In genomic region chr22:26428515-26429457, GRCh38 we compare ENCODE assay signal across 8 cellular contexts. TPM values are rescaled to one million over a fixed set of nuclear protein-coding genes. Genes with fewer than 3 reads are reported as not detected.
A peak's percentile ranks its signal among the peaks of the same experiment; 100 is the strongest.
DNase-seq lines count a peak whose midpoint lies in the region; ATAC-seq and TF ChIP-seq lines count a peak whose summit lies in the region.

TSS of gene ASPHD2 (plus strand) at chr22:26429260. CDS start at chr22:26433616, 4,356 bp downstream.

- no peak for TF ChIP-seq CTCF in parathyroid adenoma (IDR thresholded peaks at IDR 0.05)
- peak in 1 of 6 experiments; percentile 19 for TF ChIP-seq CTCF in thyroid gland (IDR thresholded peaks at IDR 0.05)

- no peaks in the 10 kb centered on the region for H3K4me1 ChIP-seq in GM23248 (ENCODE audit: insufficient read depth)
- H3K4me1 ChIP-seq in parathyroid adenoma, result no peaks in the 10 kb centered on the region
- peaks cover 0 to 9% of the 10 kb centered on the region in 2 donors for H3K4me1 ChIP-seq in thyroid gland

- no peaks in the 10 kb centered on the region for H3K9me3 Mint-ChIP-seq in activated naive CD4-positive, alpha-beta T cell treated with anti-CD3 and anti-CD28 coated beads, Interleukin-2, amount 10 ng/mL, durations not matched to agents 7 days and 5 days

- H3K4me2 ChIP-seq in GM23248 (ENCODE audit: unreplicated experiment) (peak within 1 kb of the TSS; percentile 92), parathyroid adenoma (ENCODE audit: low read length) (peak within 1 kb of the TSS; percentile 85)

- in situ Hi-C loops in G401 (cut with HindIII; ENCODE audit: low sequenced_read_pairs) (no loop called here), GM23248 (cut with MboI) (no loop called here)

- H3K9me2 ChIP-seq in GM23248 (ENCODE audit: insufficient read depth), result no peaks in the 10 kb centered on the region

- H2AFZ ChIP-seq in GM23248 (peak within 1 kb of the TSS; percentile 99), parathyroid adenoma (peak within 1 kb of the TSS; percentile 81)

- H3K4me3 Mint-ChIP-seq in activated naive CD4-positive, alpha-beta T cell treated with anti-CD3 and anti-CD28 coated beads, Interleukin-2, amount 10 ng/mL, durations not matched to agents 7 days and 5 days, result peak within 1 kb of the TSS; percentile 85

- H3K36me3 ChIP-seq in GM23248 (ENCODE audit: low read depth) (no peaks in the 10 kb centered on the region), parathyroid adenoma (ENCODE audit: control insufficient read depth, insufficient read depth, low read length) (no peaks in the 10 kb centered on the region), thyroid gland (no peaks in the 10 kb centered on the region)

- H3K27ac ChIP-seq in GM23248, result peak within 1 kb of the TSS; percentile 49
- peak within 1 kb of the TSS; percentile 20 for H3K27ac ChIP-seq in parathyroid adenoma
- peak within 1 kb of the TSS in 2 of 3 donors; percentile 25 to 30 for H3K27ac ChIP-seq in thyroid gland

- H3K9me3 ChIP-seq in GM23248 (ENCODE audit: low read depth), result no peaks in the 10 kb centered on the region
- no peaks in the 10 kb centered on the region for H3K9me3 ChIP-seq in parathyroid adenoma (ENCODE audit: control insufficient read depth, low read length)
- H3K9me3 ChIP-seq in thyroid gland, result no peaks in the 10 kb centered on the region

- no peaks in the 10 kb centered on the region for H4K20me1 ChIP-seq in GM23248 (ENCODE audit: insufficient read depth)

- DNase-seq in G401 (ENCODE audit: low spot score), result peak; percentile 77
- DNase-seq in GM23248, result peak; percentile 80
- peak; percentile 43 to 66 for DNase-seq in Kasumi-1 (lab: John Stamatoyannopoulos, UW)
- DNase-seq in activated naive CD4-positive, alpha-beta T cell treated with anti-CD3 and anti-CD28 coated beads, Interleukin-2, amount 10 ng/mL, durations not matched to agents 7 days and 5 days, result peak; percentile 84
- peak; percentile 27 to 91 (median 74) for DNase-seq in head of caudate nucleus
- peak; percentile 64 to 69 for DNase-seq in thyroid gland

- peak within 1 kb of the TSS; percentile 98 for H3K4me3 ChIP-seq in GM23248
- H3K4me3 ChIP-seq in parathyroid adenoma (ENCODE audit: low read depth, low read length), result peak within 1 kb of the TSS; percentile 67
- H3K4me3 ChIP-seq in thyroid gland (replicated peaks in 1 of 3), result peak within 1 kb of the TSS in 2 of 3 donors; percentile 6 to 48

- H3K27me3 Mint-ChIP-seq in activated naive CD4-positive, alpha-beta T cell treated with anti-CD3 and anti-CD28 coated beads, Interleukin-2, amount 10 ng/mL, durations not matched to agents 7 days and 5 days, result peaks cover 22% of the 10 kb centered on the region

- 4 to 6% methylated on average over 34 to 56 of the region's 96 CpGs for WGBS in GM23248 (ENCODE audit: low coverage in 1 of 2, low lambda C conversion rate in 2 of 2, missing lambda C conversion rate in 2 of 2), 2 experiments
- WGBS in thyroid gland, 2 donors, result 1% methylated on average over 39 to 48 of the region's 96 CpGs

- peak; percentile 82 for ATAC-seq in SK-N-SH treated with all-trans-retinoic acid at 6 μM for 48 hours

- 0 out of 2 replicates have a peak, but pooled peaks cover 6% of the 10 kb centered on the region for H3F3A ChIP-seq in GM23248 (ENCODE audit: insufficient read depth)

- intact Hi-C loops in head of caudate nucleus (cut with DNase I) (no loop called here), thyroid gland (cut with DNase I) (no loop called here)

- H3K4me1 Mint-ChIP-seq in activated naive CD4-positive, alpha-beta T cell treated with anti-CD3 and anti-CD28 coated beads, Interleukin-2, amount 10 ng/mL, durations not matched to agents 7 days and 5 days, result peaks cover 54% of the 10 kb centered on the region

- TF ChIP-seq POLR2A in thyroid gland (IDR thresholded peaks at IDR 0.05), result peak; percentile 8 to 43

- CTCF ChIA-PET in activated naive CD4-positive, alpha-beta T cell treated with anti-CD3 and anti-CD28 coated beads, Interleukin-2, amount 10 ng/mL, durations not matched to agents 7 days and 5 days (lab: Charles Lee), result interaction anchor here (1.2 to 2.7 kb wide), 2 partner anchors 32 to 237 kb away, joined by 4 to 13 read pairs; no protein-coding TSS in a partner anchor

- no peaks in the 10 kb centered on the region; the same call in 1 of the 2 replicates for H3K27me3 ChIP-seq in GM23248 (replicated peaks; ENCODE audit: insufficient read depth)
- no peaks in the 10 kb centered on the region for H3K27me3 ChIP-seq in parathyroid adenoma (ENCODE audit: control insufficient read depth, insufficient read depth, low read length)
- no peaks in the 10 kb centered on the region for H3K27me3 ChIP-seq in thyroid gland

- peak within 1 kb of the TSS; percentile 80 for H3K9ac ChIP-seq in GM23248
- no peak within 1 kb of the TSS for H3K9ac ChIP-seq in parathyroid adenoma

- H3K79me2 ChIP-seq in GM23248 (ENCODE audit: insufficient read depth) (no peaks in the 10 kb centered on the region), parathyroid adenoma (no peaks in the 10 kb centered on the region)

- H3K27ac Mint-ChIP-seq in activated naive CD4-positive, alpha-beta T cell treated with anti-CD3 and anti-CD28 coated beads, Interleukin-2, amount 10 ng/mL, durations not matched to agents 7 days and 5 days, result peak within 1 kb of the TSS; percentile 95

- peaks cover 6% of the 10 kb centered on the region for H3K36me3 Mint-ChIP-seq in activated naive CD4-positive, alpha-beta T cell treated with anti-CD3 and anti-CD28 coated beads, Interleukin-2, amount 10 ng/mL, durations not matched to agents 7 days and 5 days

TF ChIP-seq in SK-N-SH treated with all-trans-retinoic acid at 6 μM for 48 hours, 23 proteins besides CTCF, POLR2A, EP300 and RAD21:
- no peak for TF ChIP-seq ZFP3 (CRISPR knock-in tag; IDR thresholded peaks at IDR 0.05)
- TF ChIP-seq ZNF70 (CRISPR knock-in tag; IDR thresholded peaks at IDR 0.05), result peak; percentile 38; the same call in 1 of the 2 replicates
- no peak for TF ChIP-seq PPARA (CRISPR knock-in tag; IDR thresholded peaks at IDR 0.05; ENCODE audit: borderline replicate concordance)

RNA-seq across cellular contexts. Expression of gene ASPHD2, which starts in this region (rescaled TPM):
- total RNA-seq in G401 (2014; rRNA removed; shearing (Covaris generic)), result 2.8 and 3.2 TPM in 2 replicates
- 1.4 and 1.8 TPM in 2 replicates for total RNA-seq in GM23248 (2014; rRNA removed; shearing (Covaris generic))
- polyA plus RNA-seq in GM23248 (2016; fragmentation: Nextera tagmentation; extraction: Ambion mirVana), result 0.73 and 1.6 TPM in 2 replicates
- total RNA-seq in thyroid gland, result 1 to 10 TPM in 3 of 4 donors, under 1 TPM in 1; 0.38 to 2.4 (median 1.6) TPM

Comparison
In these comparisons a context has a peak if more than half of its experiments do, and no peak if none do; other contexts are left out.
1. Peak in every context shown above with its lines: DNase-seq, ATAC-seq, H3K4me3 ChIP-seq and H3K27ac ChIP-seq.
2. H3K4me3 ChIP-seq: peak in every context shown above with its lines; median percentile 98 in GM23248; 67 in parathyroid adenoma; 27 in thyroid gland.